ENCODE assay signal across 7 cellular contexts in the genomic region with DNA sequence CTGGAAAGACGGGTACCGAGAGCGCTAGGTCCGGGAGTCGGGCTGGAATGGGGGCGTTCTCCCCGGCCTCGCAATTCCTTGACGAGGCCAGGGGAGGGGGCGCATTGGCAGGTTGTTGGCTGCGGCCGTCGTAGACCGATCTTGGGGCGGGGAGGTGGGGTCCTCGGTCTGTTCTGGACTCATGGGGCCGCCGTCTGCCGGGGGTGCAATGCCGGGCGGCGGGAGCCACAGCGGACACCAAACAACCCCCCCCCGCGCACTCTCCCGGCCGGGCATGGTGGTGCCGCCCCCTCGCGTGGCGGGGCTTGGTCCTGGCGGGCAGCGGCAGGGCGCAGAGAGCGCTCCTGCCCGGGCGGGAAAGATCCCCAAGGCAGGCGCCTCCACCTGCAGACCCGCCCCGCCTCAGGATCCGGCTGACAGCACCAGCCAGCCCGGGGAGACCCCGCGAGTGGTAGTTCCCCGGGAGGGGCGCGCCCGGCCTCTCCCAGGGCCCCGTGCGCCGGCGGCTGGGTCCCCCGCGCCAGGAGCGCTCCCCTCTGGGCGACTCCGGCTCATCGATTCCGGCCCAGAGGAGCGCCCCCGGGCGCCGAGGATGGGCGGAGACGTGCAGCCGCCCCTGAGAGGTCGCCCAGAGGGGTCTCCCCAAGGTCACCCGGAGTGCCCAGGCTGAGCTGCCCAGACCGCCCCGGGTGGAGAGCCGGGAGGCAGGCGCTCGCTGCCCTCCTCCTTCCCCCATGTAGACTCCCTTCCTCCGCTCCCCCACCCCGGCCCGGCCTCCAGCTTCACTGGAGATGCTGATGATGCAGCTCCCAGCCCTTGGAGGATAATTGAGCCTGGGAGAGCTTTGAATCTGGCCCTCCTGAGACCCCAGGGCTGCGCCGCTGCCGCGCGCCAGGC. TPM values are rescaled to one million over a fixed set of nuclear protein-coding genes. Genes with fewer than 3 reads are reported as not detected.
DNase-seq lines count a peak whose midpoint lies in the region; ATAC-seq and TF ChIP-seq lines count a peak whose summit lies in the region.

No MANE protein-coding gene starts in this region.

- POLR2A ChIA-PET in HEK293 (lab: Yijun Ruan, JAX): interaction anchor here (1.0 to 1.2 kb wide), 3 partner anchors 20 to 120 kb away, joined by 3 to 5 read pairs (median 4); partner anchors contain the start of gene FAM83D

- H3K36me3 Mint-ChIP-seq in T-helper 17 cell (ENCODE audit: low read depth): peaks cover 3% of the 10 kb centered on the region

- peak overlapping the region; percentile 40 for H3K4me3 ChIP-seq in HEK293 (ENCODE audit: low read depth, low read length)
- peak overlapping the region; percentile 45 to 52 for H3K4me3 ChIP-seq in cardiac fibroblast (replicated peaks in 1 of 2; ENCODE audit: low read depth in 2 of 2, low read length in 2 of 2)
- peak overlapping the region; percentile 72 for H3K4me3 ChIP-seq in lower lobe of right lung

- peaks cover 30% of the 10 kb centered on the region for H3K27me3 ChIP-seq in lower lobe of right lung (ENCODE audit: low read depth)

- CTCF ChIA-PET in HEK293 (lab: Yijun Ruan, JAX): interaction anchor here (0.6 to 1.3 kb wide), 4 partner anchors 16 to 244 kb away, joined by 3 to 11 read pairs (median 4); no protein-coding TSS in a partner anchor

- peak overlapping the region; percentile 93 for H3K4me3 Mint-ChIP-seq in T-helper 17 cell

- intact Hi-C loops in lower lobe of right lung (cut with DNase I): no loop called here

- H3K27ac Mint-ChIP-seq in T-helper 17 cell: peak overlapping the region; percentile 98

- TF ChIP-seq CTCF in HEK293 (tag by site-specific recombination; IDR thresholded peaks at IDR 0.05) (peak; percentile 58), cardiac fibroblast (IDR thresholded peaks at IDR 0.05; ENCODE audit: low read depth, low read length) (no peak), lower lobe of right lung (IDR thresholded peaks at IDR 0.05) (no peak)

- ATAC-seq in T-helper 17 cell (peak; percentile 13), lower lobe of right lung (peak; percentile 51 to 53), HG02588 (IDR thresholded peaks at IDR 0.05; ENCODE audit: unreplicated experiment) (no peak)

- peak; percentile 41 to 46 (median 46) for DNase-seq in T-helper 17 cell
- DNase-seq in cardiac fibroblast (ENCODE audit: low read depth in 2 of 2): no peak
- DNase-seq in lower lobe of right lung: peak; percentile 47
- DNase-seq in stimulated activated CD8-positive, alpha-beta memory T cell treated with anti-CD3 and anti-CD28 coated beads, Interleukin-2, amount 100 ng/mL, for 48 hours (ENCODE audit: low read depth in 2 of 2): peak; percentile 24 to 31
- no peak for DNase-seq in HPDE6-E6E7 (ENCODE audit: extremely low spot score)

- H3K4me1 Mint-ChIP-seq in T-helper 17 cell: peaks cover 56% of the 10 kb centered on the region

- H3K9me3 ChIP-seq in HEK293 (ENCODE audit: control insufficient read depth, insufficient read depth, low read depth, low read length): no peaks in the 10 kb centered on the region
- H3K9me3 ChIP-seq in T-helper 17 cell (ENCODE audit: control insufficient read depth, low read length, poor library complexity, severe bottlenecking): no peaks in the 10 kb centered on the region
- no peaks in the 10 kb centered on the region for H3K9me3 ChIP-seq in lower lobe of right lung

- H3K36me3 ChIP-seq in HEK293 (ENCODE audit: control insufficient read depth in 2 of 2, insufficient read depth in 1 of 2, low read length in 2 of 2): no peaks in the 10 kb centered on the region
- H3K36me3 ChIP-seq in lower lobe of right lung: no peaks in the 10 kb centered on the region

- no peak overlapping the region; the same call in 1 of the 2 replicates for H3K27ac ChIP-seq in HEK293 (ENCODE audit: extremely low read depth, low read depth, low read length)
- peak overlapping the region; percentile 79 for H3K27ac ChIP-seq in lower lobe of right lung

- H3K27me3 Mint-ChIP-seq in T-helper 17 cell: no peaks in the 10 kb centered on the region

- H3K4me1 ChIP-seq in HEK293 (ENCODE audit: control insufficient read depth, insufficient read depth, low read length) (no peaks in the 10 kb centered on the region), lower lobe of right lung (peaks cover 48% of the 10 kb centered on the region)

TF ChIP-seq in HEK293, 187 proteins besides CTCF, POLR2A, EP300 and RAD21 (continues in another document):
- no peak for TF ChIP-seq KLF8 (tag by site-specific recombination; IDR thresholded peaks at IDR 0.05)
- peak; percentile 81; the same call in 1 of the 2 replicates for TF ChIP-seq ZNF561 (tag by site-specific recombination; IDR thresholded peaks at IDR 0.05; ENCODE audit: borderline replicate concordance)
- TF ChIP-seq ZNF670 (tag by site-specific recombination; IDR thresholded peaks at IDR 0.05; ENCODE audit: low read depth): no peak
- TF ChIP-seq ZNF610 (tag by site-specific recombination; IDR thresholded peaks at IDR 0.05; ENCODE audit: borderline replicate concordance): no peak
- TF ChIP-seq KLF10 (tag by site-specific recombination; IDR thresholded peaks at IDR 0.05): no peak
- TF ChIP-seq ZNF558 (tag by site-specific recombination; IDR thresholded peaks at IDR 0.05): no peak
- TF ChIP-seq, protein P1, sequence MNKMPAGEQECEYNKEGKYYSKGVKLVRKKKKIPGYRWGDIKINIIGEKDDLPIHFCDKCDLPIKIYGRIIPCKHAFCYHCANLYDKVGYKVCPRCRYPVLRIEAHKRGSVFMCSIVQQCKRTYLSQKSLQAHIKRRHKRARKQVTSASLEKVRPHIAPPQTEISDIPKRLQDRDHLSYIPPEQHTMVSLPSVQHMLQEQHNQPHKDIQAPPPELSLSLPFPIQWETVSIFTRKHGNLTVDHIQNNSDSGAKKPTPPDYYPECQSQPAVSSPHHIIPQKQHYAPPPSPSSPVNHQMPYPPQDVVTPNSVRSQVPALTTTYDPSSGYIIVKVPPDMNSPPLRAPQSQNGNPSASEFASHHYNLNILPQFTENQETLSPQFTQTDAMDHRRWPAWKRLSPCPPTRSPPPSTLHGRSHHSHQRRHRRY (tag by site-specific recombination; IDR thresholded peaks at IDR 0.05): no peak
- no peak for TF ChIP-seq ZNF501 (tag by site-specific recombination; IDR thresholded peaks at IDR 0.05)
- no peak for TF ChIP-seq ZNF239 (tag by site-specific recombination; IDR thresholded peaks at IDR 0.05)
- TF ChIP-seq HOXA7 (CRISPR knock-in tag; IDR thresholded peaks at IDR 0.05; ENCODE audit: borderline replicate concordance): no peak
- no peak for TF ChIP-seq ZNF366 (tag by site-specific recombination; conservative IDR thresholded peaks at IDR 0.05)
- TF ChIP-seq, protein P2, sequence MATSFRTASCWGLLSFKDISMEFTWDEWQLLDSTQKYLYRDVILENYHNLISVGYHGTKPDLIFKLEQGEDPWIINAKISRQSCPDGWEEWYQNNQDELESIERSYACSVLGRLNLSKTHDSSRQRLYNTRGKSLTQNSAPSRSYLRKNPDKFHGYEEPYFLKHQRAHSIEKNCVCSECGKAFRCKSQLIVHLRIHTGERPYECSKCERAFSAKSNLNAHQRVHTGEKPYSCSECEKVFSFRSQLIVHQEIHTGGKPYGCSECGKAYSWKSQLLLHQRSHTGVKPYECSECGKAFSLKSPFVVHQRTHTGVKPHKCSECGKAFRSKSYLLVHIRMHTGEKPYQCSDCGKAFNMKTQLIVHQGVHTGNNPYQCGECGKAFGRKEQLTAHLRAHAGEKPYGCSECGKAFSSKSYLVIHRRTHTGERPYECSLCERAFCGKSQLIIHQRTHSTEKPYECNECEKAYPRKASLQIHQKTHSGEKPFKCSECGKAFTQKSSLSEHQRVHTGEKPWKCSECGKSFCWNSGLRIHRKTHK (tag by site-specific recombination; IDR thresholded peaks at IDR 0.05): no peak
- TF ChIP-seq ELK4 (IDR thresholded peaks at IDR 0.05; ENCODE audit: borderline replicate concordance, low read depth, low read length): no peak
- TF ChIP-seq ZNF76 (tag by site-specific recombination; IDR thresholded peaks at IDR 0.05; ENCODE audit: borderline replicate concordance, low read depth): no peak; the same call in none of the 2 replicates
- TF ChIP-seq PATZ1 (tag by site-specific recombination; IDR thresholded peaks at IDR 0.05): no peak
- TF ChIP-seq ZBTB6 (tag by site-specific recombination; IDR thresholded peaks at IDR 0.05): no peak

RNA-seq across cellular contexts. Expression of gene PPP1R16B, which starts 0.7 kb away (rescaled TPM):
- total RNA-seq in T-helper 17 cell (10 to 100 TPM; 45.6 to 60.9 TPM), lower lobe of right lung (13.0 TPM)

RNA-seq across cellular contexts. Expression of gene ACTR5, which starts 57.9 kb away (rescaled TPM):
- total RNA-seq in T-helper 17 cell: 10 to 100 TPM; 12.2 to 14.6 TPM
- 6.0 TPM for total RNA-seq in lower lobe of right lung

Comparison
In these comparisons a context has a peak if more than half of its experiments do, and no peak if none do; other contexts are left out.
1. DNase-seq: peak in T-helper 17 cell (3 of 3), lower lobe of right lung (single experiment) and stimulated activated CD8-positive, alpha-beta memory T cell treated with anti-CD3 and anti-CD28 coated beads, Interleukin-2, amount 100 ng/mL, for 48 hours (2 of 2); none in cardiac fibroblast (0 of 2) and HPDE6-E6E7 (single experiment).
2. Peak in every context shown above with its lines, with median percentiles within 50 percentile points of each other: H3K4me3 ChIP-seq.